ENCODE assay signal across 8 cellular contexts in genomic region chr10:97195654-97196212, GRCh38. TPM values are rescaled to one million over a fixed set of nuclear protein-coding genes. Genes with fewer than 3 reads are reported as not detected.
DNase-seq lines count a peak whose midpoint lies in the region; ATAC-seq, FAIRE-seq and TF ChIP-seq lines count a peak whose summit lies in the region.

No MANE protein-coding gene starts in this region.

- no peaks in the 10 kb centered on the region for H3K36me3 Mint-ChIP-seq in activated naive CD4-positive, alpha-beta T cell treated with anti-CD3 and anti-CD28 coated beads, Interleukin-2, amount 50 U/mL, for 24 hours
- no peaks in the 10 kb centered on the region for H3K36me3 Mint-ChIP-seq in activated naive CD4-positive, alpha-beta T cell treated with anti-CD3 and anti-CD28 coated beads, Interleukin-2, amount 50 U/mL, for 72 hours
- no peaks in the 10 kb centered on the region for H3K36me3 Mint-ChIP-seq in astrocyte (ENCODE audit: low read depth, unreplicated experiment)

- H3K79me2 ChIP-seq in astrocyte (ENCODE audit: insufficient read depth, low read length), result no peaks in the 10 kb centered on the region

- H3K27me3 ChIP-seq in astrocyte (ENCODE audit: insufficient read depth, low read length) (peaks cover 15% of the 10 kb centered on the region), upper lobe of left lung (peaks cover 0 to 6% (median 3%) of the 10 kb centered on the region in 4 donors)

- H3K4me1 ChIP-seq in astrocyte (ENCODE audit: insufficient read depth, low read length), result no peaks in the 10 kb centered on the region
- H3K4me1 ChIP-seq in upper lobe of left lung, result peaks cover 6 to 12% (median 9%) of the 10 kb centered on the region in 4 donors

- H3K9ac ChIP-seq in astrocyte (ENCODE audit: low read length), result peak overlapping the region; percentile 28

- WGBS in lower leg skin, 2 donors, result 19 to 21% methylated on average over 11 of the region's 11 CpGs
- WGBS in upper lobe of left lung, 2 donors, result 29 to 30% methylated on average over 5 to 11 of the region's 11 CpGs

- no peak overlapping the region for H3K27ac ChIP-seq in astrocyte (ENCODE audit: low read depth, low read length)
- H3K27ac ChIP-seq in upper lobe of left lung, result no peak overlapping the region

- in situ Hi-C loops in ACHN (cut with HindIII; ENCODE audit: low pct_ligation_motif_present, low pct_unique_long_range_greater_than_20kb, low sequenced_read_pairs), result no loop called here

- no peaks in the 10 kb centered on the region for H3K36me3 ChIP-seq in astrocyte (ENCODE audit: insufficient read depth, low read length)
- H3K36me3 ChIP-seq in upper lobe of left lung, result no peaks in the 10 kb centered on the region

- no peak for TF ChIP-seq EP300 in upper lobe of left lung (IDR thresholded peaks at IDR 0.05)

- intact Hi-C loops in lower leg skin (cut with DNase I; ENCODE audit: low total_unique reads), result no loop called here

- H3K4me1 Mint-ChIP-seq in activated naive CD4-positive, alpha-beta T cell treated with anti-CD3 and anti-CD28 coated beads, Interleukin-2, amount 50 U/mL, for 24 hours, result peaks cover 8% of the 10 kb centered on the region
- no peaks in the 10 kb centered on the region for H3K4me1 Mint-ChIP-seq in astrocyte (ENCODE audit: low read depth, unreplicated experiment)

- no peak for FAIRE-seq in astrocyte (lab: Jason Lieb, UNC)

- no peak for ATAC-seq in activated naive CD4-positive, alpha-beta T cell treated with anti-CD3 and anti-CD28 coated beads, Interleukin-2, amount 50 U/mL, for 72 hours
- ATAC-seq in upper lobe of left lung (ENCODE audit: low FRiP score in 2 of 2) (no peak), HG02759 (IDR thresholded peaks at IDR 0.05; ENCODE audit: unreplicated experiment) (no peak)

- peak overlapping the region; percentile 85 for H2AFZ ChIP-seq in astrocyte (ENCODE audit: low read depth, low read length)

- H3K4me2 ChIP-seq in astrocyte (ENCODE audit: low read length), result peak overlapping the region; percentile 93

- H3K27me3 Mint-ChIP-seq in activated naive CD4-positive, alpha-beta T cell treated with anti-CD3 and anti-CD28 coated beads, Interleukin-2, amount 50 U/mL, for 24 hours, result peaks cover 16% of the 10 kb centered on the region
- peaks cover 56% of the 10 kb centered on the region for H3K27me3 Mint-ChIP-seq in astrocyte (ENCODE audit: low read depth, unreplicated experiment)

- H3K9me3 ChIP-seq in astrocyte (ENCODE audit: insufficient read depth, low read depth, low read length) (no peaks in the 10 kb centered on the region), upper lobe of left lung (no peaks in the 10 kb centered on the region)

- peak overlapping the region; percentile 75 for H3K4me3 Mint-ChIP-seq in activated naive CD4-positive, alpha-beta T cell treated with anti-CD3 and anti-CD28 coated beads, Interleukin-2, amount 50 U/mL, for 24 hours
- H3K4me3 Mint-ChIP-seq in astrocyte (ENCODE audit: unreplicated experiment), result peak overlapping the region; percentile 73

- no peak overlapping the region for H3K27ac Mint-ChIP-seq in activated naive CD4-positive, alpha-beta T cell treated with anti-CD3 and anti-CD28 coated beads, Interleukin-2, amount 50 U/mL, for 24 hours
- no peak overlapping the region for H3K27ac Mint-ChIP-seq in activated naive CD4-positive, alpha-beta T cell treated with anti-CD3 and anti-CD28 coated beads, Interleukin-2, amount 50 U/mL, for 72 hours
- no peak overlapping the region for H3K27ac Mint-ChIP-seq in astrocyte (ENCODE audit: unreplicated experiment)

- TF ChIP-seq CTCF in astrocyte (IDR thresholded peaks at IDR 0.05; ENCODE audit: insufficient read depth, low read depth, low read length) (no peak), lower leg skin (IDR thresholded peaks at IDR 0.05) (no peak), upper lobe of left lung (IDR thresholded peaks at IDR 0.05) (no peak)

- TF ChIP-seq POLR2A in lower leg skin (IDR thresholded peaks at IDR 0.05) (no peak), upper lobe of left lung (IDR thresholded peaks at IDR 0.05) (no peak)

- no peaks in the 10 kb centered on the region for H4K20me1 ChIP-seq in astrocyte (ENCODE audit: insufficient read depth, low read length)

- peak overlapping the region; percentile 60 for H3K4me3 ChIP-seq in astrocyte (ENCODE audit: insufficient read depth, low read depth, low read length)
- H3K4me3 ChIP-seq in lower leg skin (ENCODE audit: low read depth, poor library complexity, severe bottlenecking), result peak overlapping the region; percentile 8
- peak overlapping the region in 3 of 4 donors; percentile 40 to 53 (median 42) for H3K4me3 ChIP-seq in upper lobe of left lung

- no peaks in the 10 kb centered on the region for H3K9me3 Mint-ChIP-seq in activated naive CD4-positive, alpha-beta T cell treated with anti-CD3 and anti-CD28 coated beads, Interleukin-2, amount 50 U/mL, for 24 hours
- H3K9me3 Mint-ChIP-seq in activated naive CD4-positive, alpha-beta T cell treated with anti-CD3 and anti-CD28 coated beads, Interleukin-2, amount 50 U/mL, for 72 hours, result no peaks in the 10 kb centered on the region
- H3K9me3 Mint-ChIP-seq in astrocyte (ENCODE audit: unreplicated experiment), result peaks cover 2% of the 10 kb centered on the region

- DNase-seq in activated naive CD4-positive, alpha-beta T cell treated with anti-CD3 and anti-CD28 coated beads, Interleukin-2, amount 50 U/mL, for 72 hours (ENCODE audit: low spot score in 2 of 2), result no peak
- DNase-seq in astrocyte (ENCODE audit: low read depth), result no peak
- DNase-seq in lower leg skin (ENCODE audit: low spot score in 2 of 2), result no peak
- no peak for DNase-seq in upper lobe of left lung
- DNase-seq in NCI-H2029 treated with DMSO at 0.1 percent for 48 hours (lab: John Stamatoyannopoulos, UW), result no peak
- no peak for DNase-seq in ACHN

RNA-seq across cellular contexts. Expression of gene SLIT1, which starts 10.0 kb away (rescaled TPM):
- 1 to 10 TPM in 1 of 2 donors, under 1 TPM in 1; 0.99 to 1.4 TPM for total RNA-seq in activated naive CD4-positive, alpha-beta T cell treated with anti-CD3 and anti-CD28 coated beads, Interleukin-2, amount 50 U/mL, for 72 hours
- 0.23 TPM in 1 of 2 replicates, not detected in the other for total RNA-seq in astrocyte
- total RNA-seq in lower leg skin, result not detected
- total RNA-seq in upper lobe of left lung, result 1 to 10 TPM in 1 of 6 donors, under 1 TPM in 4, not detected in 1; 0.30 to 1.6 (median 0.54) TPM

Comparison
In these comparisons a context has a peak if more than half of its experiments do, and no peak if none do; other contexts are left out.
1. H3K4me3 ChIP-seq: peak in every context shown above with its lines; median percentile 60 in astrocyte; 42 in upper lobe of left lung; 8 in lower leg skin.